Comparison of ENCODE assay signal across 1 cellular context in genomic region chr16:84729716-84730320, GRCh38.
TF ChIP-seq lines count a peak whose summit lies in the region.

No MANE protein-coding gene starts in this region.

TF ChIP-seq in K562, 482 proteins besides CTCF, POLR2A, EP300 and RAD21 (continued from another document):
- TF ChIP-seq C11orf30 (IDR thresholded peaks at IDR 0.05; ENCODE audit: low read depth) (no peak), PML (IDR thresholded peaks at IDR 0.05; ENCODE audit: low read length) (0 out of 2 replicates have a peak, but pooled peaks have one; percentile 31), ZC3H8 (IDR thresholded peaks at IDR 0.05) (no peak), KDM5B (IDR thresholded peaks at IDR 0.05; ENCODE audit: insufficient replicate concordance, low read depth, low read length) (no peak), FOXK1 (CRISPR knock-in tag; IDR thresholded peaks at IDR 0.05; ENCODE audit: borderline replicate concordance) (no peak), TRIM28 (IDR thresholded peaks at IDR 0.05) (no peak), ZFX (CRISPR knock-in tag; IDR thresholded peaks at IDR 0.05) (no peak), ATF3 (IDR thresholded peaks at IDR 0.05) (no peak), ATF3 (CRISPR knock-in tag; conservative IDR thresholded peaks at IDR 0.05) (no peak), HDAC2 (IDR thresholded peaks at IDR 0.05) (0 out of 2 replicates have a peak, but pooled peaks have one; percentile 7), HMBOX1 (IDR thresholded peaks at IDR 0.05) (0 out of 2 replicates have a peak, but pooled peaks have one; percentile 31), ELF1 (tag; IDR thresholded peaks at IDR 0.05) (no peak), NFIC (IDR thresholded peaks at IDR 0.05) (no peak), MEIS2 (IDR thresholded peaks at IDR 0.05; ENCODE audit: partially characterized antibody) (no peak), ZNF384 (IDR thresholded peaks at IDR 0.05; ENCODE audit: low read depth, low read length) (no peak), GATAD2B (IDR thresholded peaks at IDR 0.05; ENCODE audit: borderline replicate concordance) (no peak), MNT (conservative IDR thresholded peaks at IDR 0.05) (no peak), ZNF174 (CRISPR knock-in tag; IDR thresholded peaks at IDR 0.05) (no peak), TEAD2 (tag; IDR thresholded peaks at IDR 0.05) (0 out of 2 replicates have a peak, but pooled peaks have one; percentile 7), HINFP (tag; conservative IDR thresholded peaks at IDR 0.05; ENCODE audit: low read depth) (no peak), CHD1 (IDR thresholded peaks at IDR 0.05; ENCODE audit: low read length) (no peak), PURB (CRISPR knock-in tag; IDR thresholded peaks at IDR 0.05; ENCODE audit: low read depth) (no peak), ZNF277 (CRISPR knock-in tag; IDR thresholded peaks at IDR 0.05; ENCODE audit: borderline replicate concordance) (no peak), ZBTB26 (CRISPR knock-in tag; IDR thresholded peaks at IDR 0.05) (no peak), KLF10 (CRISPR knock-in tag; IDR thresholded peaks at IDR 0.05) (no peak), MTA3 (IDR thresholded peaks at IDR 0.05; ENCODE audit: borderline replicate concordance) (0 out of 2 replicates have a peak, but pooled peaks have one; percentile 25), ZBTB43 (CRISPR knock-in tag; IDR thresholded peaks at IDR 0.05) (no peak), BHLHE40 (IDR thresholded peaks at IDR 0.05; ENCODE audit: low read length) (0 out of 2 replicates have a peak, but pooled peaks have one; percentile 1), STAT6 (CRISPR knock-in tag; IDR thresholded peaks at IDR 0.05) (no peak), BACH1 (tag; IDR thresholded peaks at IDR 0.05) (no peak), ETS2 (tag; IDR thresholded peaks at IDR 0.05; ENCODE audit: borderline replicate concordance, poor library complexity, severe bottlenecking) (no peak), CBFA2T3 (IDR thresholded peaks at IDR 0.05) (no peak), ZBTB12 (CRISPR knock-in tag; IDR thresholded peaks at IDR 0.05) (no peak), BDP1 (IDR thresholded peaks at IDR 0.05; ENCODE audit: insufficient read depth, insufficient read length) (no peak), ZNF175 (CRISPR knock-in tag; IDR thresholded peaks at IDR 0.05; ENCODE audit: low read depth) (peak; percentile 41; the same call in 1 of the 2 replicates), ZNF512 (tag; IDR thresholded peaks at IDR 0.05) (no peak), ZNF785 (CRISPR knock-in tag; IDR thresholded peaks at IDR 0.05) (no peak), ZFPM2 (CRISPR knock-in tag; IDR thresholded peaks at IDR 0.05) (0 out of 2 replicates have a peak, but pooled peaks have one; percentile 12), TOE1 (IDR thresholded peaks at IDR 0.05; ENCODE audit: borderline replicate concordance) (no peak), TOE1 (CRISPR knock-in tag; IDR thresholded peaks at IDR 0.05; ENCODE audit: borderline replicate concordance, low read depth) (no peak), ZNF239 (CRISPR knock-in tag; IDR thresholded peaks at IDR 0.05) (no peak), SAFB (IDR thresholded peaks at IDR 0.05; ENCODE audit: borderline replicate concordance, low read depth, low read length) (0 out of 2 replicates have a peak, but pooled peaks have one; percentile 44), ZBTB5 (IDR thresholded peaks at IDR 0.05) (no peak), MTA1 (IDR thresholded peaks at IDR 0.05; ENCODE audit: borderline replicate concordance) (0 out of 2 replicates have a peak, but pooled peaks have one; percentile 16), ZNF586 (CRISPR knock-in tag; conservative IDR thresholded peaks at IDR 0.05) (no peak), SPI1 (IDR thresholded peaks at IDR 0.05; ENCODE audit: borderline replicate concordance, low read depth, low read length) (no peak), ZNF133 (CRISPR knock-in tag; IDR thresholded peaks at IDR 0.05) (no peak), FOXA1 (IDR thresholded peaks at IDR 0.05; ENCODE audit: borderline replicate concordance) (no peak), E2F3 (CRISPR knock-in tag; IDR thresholded peaks at IDR 0.05) (no peak), BMI1 (IDR thresholded peaks at IDR 0.05; ENCODE audit: low read length) (no peak)
